Comparison of ENCODE assay signal across 20 cellular contexts in the genomic region with DNA sequence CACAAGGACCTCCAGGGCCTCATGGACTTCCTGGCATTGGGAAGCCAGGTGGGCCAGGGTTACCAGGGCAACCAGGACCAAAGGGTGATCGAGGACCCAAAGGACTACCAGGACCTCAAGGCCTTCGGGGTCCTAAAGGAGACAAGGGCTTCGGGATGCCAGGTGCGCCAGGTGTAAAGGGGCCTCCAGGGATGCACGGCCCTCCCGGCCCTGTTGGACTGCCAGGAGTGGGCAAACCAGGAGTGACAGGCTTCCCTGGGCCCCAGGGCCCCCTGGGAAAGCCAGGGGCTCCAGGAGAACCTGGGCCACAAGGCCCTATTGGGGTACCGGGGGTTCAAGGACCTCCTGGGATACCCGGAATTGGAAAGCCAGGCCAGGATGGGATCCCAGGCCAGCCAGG.
"Had no signal": no experiment of that assay in that cellular context is flagged by ENCODE, and none has a peak within 500 bp of the region (broad histone marks: within the 10 kb centered on the region; RNA-seq: fewer than 3 reads in every experiment).

No MANE protein-coding gene starts in this region.

- FAIRE-seq: colon, endothelial cell of umbilical vein, islet of Langerhans, keratinocyte had no signal

- H3K27ac Mint-ChIP-seq: mesothelial cell of epicardium had no signal

- H3K36me3 Mint-ChIP-seq: mesothelial cell of epicardium had no signal

- H3K9me3 Mint-ChIP-seq: mesothelial cell of epicardium had no signal

- H3K4me3 Mint-ChIP-seq: mesothelial cell of epicardium had no signal

- DNase-seq: dermis blood vessel endothelial cell; dorsolateral prefrontal cortex; effector CD4-positive, alpha-beta T cell; effector memory CD4-positive, alpha-beta T cell; foreskin keratinocyte; gastrocnemius medialis; glutamatergic neuron; head of caudate nucleus; heart right ventricle; hippocampal formation; left cardiac atrium; left ventricle myocardium superior; lower lobe of right lung; mesenchymal stem cell; mucosa of descending colon had no signal

- H3K4me1 Mint-ChIP-seq: mesothelial cell of epicardium had no signal
